22 cellular contexts compared by ENCODE assay signal in genomic region chr12:2147335-2147734, GRCh38.
DNase-seq lines count a peak whose midpoint lies in the region; ATAC-seq, FAIRE-seq and TF ChIP-seq lines count a peak whose summit lies in the region.
"Had no signal": no experiment of that assay in that cellular context is flagged by ENCODE, and none has a peak within 500 bp of the region (broad histone marks: within the 10 kb centered on the region; RNA-seq: fewer than 3 reads in every experiment).

No MANE protein-coding gene starts in this region.

- H3K4me3 ChIP-seq in WERI-Rb-1 (ENCODE audit: low read depth, low read length) (no peak overlapping the region), sigmoid colon (no peak overlapping the region), small intestine (ENCODE audit: low read depth in 1 of 2, low read length in 2 of 2) (no peak overlapping the region)
- H3K4me3 ChIP-seq: BLaER1, GM23338 had no signal

- H3K9me3 ChIP-seq in WERI-Rb-1 (ENCODE audit: severe bottlenecking) (peaks cover 4% of the 10 kb centered on the region), sigmoid colon (no peaks in the 10 kb centered on the region), small intestine (ENCODE audit: control insufficient read depth, low read depth) (no peaks in the 10 kb centered on the region)
- H3K9me3 ChIP-seq: BLaER1 had no signal

- DNase-seq in activated T-cell treated with anti-CD3 and anti-CD28 coated beads, Interleukin-2, amount 50 U/mL, for 72 hours = no peak
- DNase-seq in activated T-cell treated with anti-CD3 and anti-CD28 coated beads, Interleukin-2, amount 50 U/mL, for 48 hours = no peak
- DNase-seq in WERI-Rb-1 (no peak), sigmoid colon (no peak), kidney tubule cell (ENCODE audit: low spot score) (no peak), small intestine (no peak)
- DNase-seq: CD4-positive, alpha-beta T cell; CD8-positive, alpha-beta memory T cell; DMS 273 treated with DMSO at 0.1 percent for 48 hours; DMS79; GF-D8; H9; HFFc6 had no signal

- TF ChIP-seq EP300 in sigmoid colon (IDR thresholded peaks at IDR 0.05) = no peak

- intact Hi-C loops in sigmoid colon (cut with DNase I) = no loop called here

- H3K27ac ChIP-seq in WERI-Rb-1 = peak overlapping the region; percentile 72
- peak overlapping the region in 3 of 4 donors; percentile 34 to 80 (median 74) for H3K27ac ChIP-seq in sigmoid colon
- H3K27ac ChIP-seq in small intestine (ENCODE audit: low read depth in 1 of 2, low read length in 1 of 2) = no peak overlapping the region
- H3K27ac ChIP-seq: 22Rv1, BLaER1 had no signal

- H3K9me3 Mint-ChIP-seq in activated T-cell treated with anti-CD3 and anti-CD28 coated beads, Interleukin-2, amount 50 U/mL, for 72 hours = no peaks in the 10 kb centered on the region
- H3K9me3 Mint-ChIP-seq: CD4-positive, alpha-beta T cell; CD8-positive, alpha-beta memory T cell; GM23338; H9; HFFc6 had no signal

- H3K27ac Mint-ChIP-seq in activated T-cell treated with anti-CD3 and anti-CD28 coated beads, Interleukin-2, amount 50 U/mL, for 72 hours = peak overlapping the region; percentile 11
- H3K27ac Mint-ChIP-seq: B cell; CD14-positive monocyte; CD4-positive, alpha-beta T cell; GM23338; H9; HFFc6 had no signal

- H3K36me3 ChIP-seq in WERI-Rb-1 = no peaks in the 10 kb centered on the region
- H3K36me3 ChIP-seq in sigmoid colon = no peaks in the 10 kb centered on the region
- H3K36me3 ChIP-seq in small intestine (ENCODE audit: control insufficient read depth in 2 of 2, insufficient read depth in 2 of 2, low read length in 2 of 2) = no peaks in the 10 kb centered on the region
- H3K36me3 ChIP-seq: BLaER1 had no signal

- peaks cover 12% of the 10 kb centered on the region for H3K27me3 Mint-ChIP-seq in activated T-cell treated with anti-CD3 and anti-CD28 coated beads, Interleukin-2, amount 50 U/mL, for 72 hours (ENCODE audit: low read depth)

- peaks cover 0 to 1% of the 10 kb centered on the region in 2 donors for H3K36me3 Mint-ChIP-seq in activated T-cell treated with anti-CD3 and anti-CD28 coated beads, Interleukin-2, amount 50 U/mL, for 72 hours (ENCODE audit: insufficient read depth in 2 of 2)
- H3K36me3 Mint-ChIP-seq: CD14-positive monocyte; CD8-positive, alpha-beta memory T cell had no signal

- WGBS in sigmoid colon, 2 donors = 90 to 97% methylated on average over 1 of the region's 1 CpG
- WGBS in small intestine, 3 donors = 77 to 89% (median 86%) methylated on average over 1 of the region's 1 CpG

- peaks cover 10% of the 10 kb centered on the region for H3K4me1 Mint-ChIP-seq in activated T-cell treated with anti-CD3 and anti-CD28 coated beads, Interleukin-2, amount 50 U/mL, for 72 hours (ENCODE audit: low read depth)
- H3K4me1 Mint-ChIP-seq: B cell; CD14-positive monocyte; CD8-positive, alpha-beta memory T cell had no signal

- ATAC-seq in activated T-cell treated with anti-CD3 and anti-CD28 coated beads, Interleukin-2, amount 50 U/mL, for 72 hours (replicated peaks in 1 of 2) = no peak
- ATAC-seq: GM23338, HCT116 had no signal

- no peak for TF ChIP-seq CTCF in WERI-Rb-1 (IDR thresholded peaks at IDR 0.05; ENCODE audit: low read depth, low read length)
- TF ChIP-seq CTCF in sigmoid colon (IDR thresholded peaks at IDR 0.05) = no peak

- H3K27me3 ChIP-seq in WERI-Rb-1 (ENCODE audit: insufficient read depth, low read depth, severe bottlenecking) (no peaks in the 10 kb centered on the region), sigmoid colon (no peaks in the 10 kb centered on the region), small intestine (ENCODE audit: control insufficient read depth in 2 of 2, insufficient read depth in 2 of 2, low read length in 2 of 2) (no peaks in the 10 kb centered on the region)
- H3K27me3 ChIP-seq: BLaER1 had no signal

- H3K4me1 ChIP-seq in sigmoid colon (peaks cover 0 to 88% (median 72%) of the 10 kb centered on the region in 4 donors), small intestine (ENCODE audit: control insufficient read depth in 2 of 2, insufficient read depth in 1 of 2, low read depth in 1 of 2, low read length in 1 of 2) (no peaks in the 10 kb centered on the region)
- H3K4me1 ChIP-seq: BLaER1 had no signal

- H3K4me3 Mint-ChIP-seq in activated T-cell treated with anti-CD3 and anti-CD28 coated beads, Interleukin-2, amount 50 U/mL, for 72 hours = no peak overlapping the region
- H3K4me3 Mint-ChIP-seq: B cell; CD14-positive monocyte; CD4-positive, alpha-beta T cell; CD8-positive, alpha-beta memory T cell; GM23338; H9; HFFc6 had no signal

- TF ChIP-seq POLR2A in sigmoid colon (IDR thresholded peaks at IDR 0.05) = no peak

- FAIRE-seq in small intestine (lab: Jason Lieb, UNC) = no peak
- FAIRE-seq: A204.1, GM12891, GM18507 had no signal

Comparison
In these comparisons a context has a peak if more than half of its experiments do, and no peak if none do; other contexts are left out.
1. H3K27ac ChIP-seq: peak in WERI-Rb-1 (single experiment) and sigmoid colon (3 of 4); none in small intestine (0 of 2).